ENCODE assay signal across 1 cellular context in genomic region chr17:48472485-48473281, GRCh38.
TF ChIP-seq lines count a peak whose summit lies in the region.

No MANE protein-coding gene starts in this region.

TF ChIP-seq in HEK293, 187 proteins besides CTCF, POLR2A, EP300 and RAD21 (continued from another document):
- no peak for TF ChIP-seq PRDM2 (tag by site-specific recombination; IDR thresholded peaks at IDR 0.05; ENCODE audit: borderline replicate concordance)
- no peak for TF ChIP-seq KLF7 (tag by site-specific recombination; IDR thresholded peaks at IDR 0.05; ENCODE audit: borderline replicate concordance)
- TF ChIP-seq ZNF664 (tag by site-specific recombination; IDR thresholded peaks at IDR 0.05): 0 out of 2 replicates have a peak, but pooled peaks have one; percentile 10
- no peak for TF ChIP-seq ZNF133 (tag by site-specific recombination; IDR thresholded peaks at IDR 0.05)
- no peak for TF ChIP-seq SETDB1 (IDR thresholded peaks at IDR 0.05; ENCODE audit: insufficient read length, low read length)
- TF ChIP-seq ZNF24 (tag by site-specific recombination; IDR thresholded peaks at IDR 0.05): 0 out of 2 replicates have a peak, but pooled peaks have one; percentile 15
- no peak for TF ChIP-seq ZBTB6 (tag by site-specific recombination; IDR thresholded peaks at IDR 0.05)
- no peak; the same call in 1 of the 2 replicates for TF ChIP-seq ZNF600 (tag by site-specific recombination; IDR thresholded peaks at IDR 0.05)
- no peak for TF ChIP-seq RBAK (tag by site-specific recombination; IDR thresholded peaks at IDR 0.05)
- TF ChIP-seq HIC1 (tag by site-specific recombination; IDR thresholded peaks at IDR 0.05): no peak; the same call in 1 of the 2 replicates
- TF ChIP-seq ZNF366 (tag by site-specific recombination; conservative IDR thresholded peaks at IDR 0.05): peak; percentile 22; the same call in 1 of the 2 replicates
- no peak for TF ChIP-seq ZNF548 (tag by site-specific recombination; IDR thresholded peaks at IDR 0.05)
- TF ChIP-seq ZNF391 (tag by site-specific recombination; IDR thresholded peaks at IDR 0.05; ENCODE audit: borderline replicate concordance, low read depth): no peak
- TF ChIP-seq PATZ1 (tag by site-specific recombination; IDR thresholded peaks at IDR 0.05): peak; percentile 45; the same call in 1 of the 2 replicates
- 0 out of 2 replicates have a peak, but pooled peaks have one; percentile 19 for TF ChIP-seq IKZF3 (tag by site-specific recombination; IDR thresholded peaks at IDR 0.05)
- peak; percentile 90 for TF ChIP-seq SP7 (tag by site-specific recombination; IDR thresholded peaks at IDR 0.05)
- no peak for TF ChIP-seq SP2 (tag by site-specific recombination; IDR thresholded peaks at IDR 0.05)
- TF ChIP-seq ZNF311 (tag by site-specific recombination; IDR thresholded peaks at IDR 0.05; ENCODE audit: borderline replicate concordance): no peak
- peak; percentile 89; the same call in 1 of the 2 replicates for TF ChIP-seq SCRT1 (tag by site-specific recombination; IDR thresholded peaks at IDR 0.05; ENCODE audit: borderline replicate concordance)
- TF ChIP-seq ZNF239 (tag by site-specific recombination; IDR thresholded peaks at IDR 0.05): no peak
- peak; percentile 98 for TF ChIP-seq OSR2 (tag by site-specific recombination; IDR thresholded peaks at IDR 0.05)
- TF ChIP-seq ZNF549 (tag by site-specific recombination; IDR thresholded peaks at IDR 0.05): no peak
- no peak for TF ChIP-seq ZNF521 (tag by site-specific recombination; IDR thresholded peaks at IDR 0.05)
- no peak for TF ChIP-seq ELK4 (IDR thresholded peaks at IDR 0.05; ENCODE audit: borderline replicate concordance, low read depth, low read length)
- no peak for TF ChIP-seq ZNF670 (tag by site-specific recombination; IDR thresholded peaks at IDR 0.05; ENCODE audit: low read depth)
- TF ChIP-seq ZNF280D (tag by site-specific recombination; IDR thresholded peaks at IDR 0.05): no peak
- TF ChIP-seq ZNF639 (tag by site-specific recombination; IDR thresholded peaks at IDR 0.05): no peak
- TF ChIP-seq ZNF555 (tag by site-specific recombination; conservative IDR thresholded peaks at IDR 0.05): no peak
- no peak for TF ChIP-seq ZXDB (tag by site-specific recombination; IDR thresholded peaks at IDR 0.05)
- TF ChIP-seq ZBTB1 (tag by site-specific recombination; IDR thresholded peaks at IDR 0.05): no peak
- TF ChIP-seq SCRT2 (tag by site-specific recombination; IDR thresholded peaks at IDR 0.05): peak; percentile 98
- TF ChIP-seq KLF17 (tag by site-specific recombination; IDR thresholded peaks at IDR 0.05): peak; percentile 98
- no peak for TF ChIP-seq ZNF26 (tag by site-specific recombination; IDR thresholded peaks at IDR 0.05)
